15 cellular contexts compared by ENCODE assay signal in genomic region chr7:9488555-9488954, GRCh38.
DNase-seq lines count a peak whose midpoint lies in the region; ATAC-seq, FAIRE-seq and TF ChIP-seq lines count a peak whose summit lies in the region.
"Had no signal": no experiment of that assay in that cellular context is flagged by ENCODE, and none has a peak within 500 bp of the region (broad histone marks: within the 10 kb centered on the region; RNA-seq: fewer than 3 reads in every experiment).

No MANE protein-coding gene starts in this region.

- no peaks in the 10 kb centered on the region for H3K36me3 Mint-ChIP-seq in activated T-cell treated with anti-CD3 and anti-CD28 coated beads, Interleukin-2, amount 50 U/mL, for 72 hours (ENCODE audit: insufficient read depth in 2 of 2)

- no peaks in the 10 kb centered on the region for H3K79me2 ChIP-seq in HCT116 (ENCODE audit: insufficient read depth, low read length)

- TF ChIP-seq POLR2A in A549 (IDR thresholded peaks at IDR 0.05; ENCODE audit: low read length) (no peak), HCT116 (IDR thresholded peaks at IDR 0.05; ENCODE audit: borderline replicate concordance, extremely low read depth, insufficient read depth, insufficient read length) (no peak)

- 0 out of 3 replicates have a peak, but pooled peaks cover 6% of the 10 kb centered on the region for H3K9me3 ChIP-seq in A549
- peaks cover 8% of the 10 kb centered on the region in 2 experiments; a peak in 3 of 4 replicates for H3K9me3 ChIP-seq in HCT116 (ENCODE audit: control insufficient read depth in 1 of 2, insufficient read depth in 1 of 2, low read depth in 1 of 2, low read length in 2 of 2)
- H3K9me3 ChIP-seq in psoas muscle = no peaks in the 10 kb centered on the region
- H3K9me3 ChIP-seq: BLaER1 had no signal

- no peak overlapping the region for H3K27ac ChIP-seq in A549
- H3K27ac ChIP-seq in HCT116 (ENCODE audit: low read depth, low read length) = no peak overlapping the region
- no peak overlapping the region for H3K27ac ChIP-seq in psoas muscle
- H3K27ac ChIP-seq: BLaER1, spleen had no signal

- H3K4me3 ChIP-seq in A549 (no peak overlapping the region), HCT116 (replicated peaks in 1 of 2; ENCODE audit: low read depth in 1 of 2, low read length in 2 of 2) (no peak overlapping the region), fibroblast of mammary gland (ENCODE audit: control insufficient read depth, low read depth, low read length) (no peak overlapping the region), psoas muscle (no peak overlapping the region)
- H3K4me3 ChIP-seq: BLaER1, spleen had no signal

- TF ChIP-seq RAD21 in A549 (conservative IDR thresholded peaks at IDR 0.05 in 1 of 2, IDR thresholded peaks at IDR 0.05 in 1 of 2) (no peak), HCT116 (IDR thresholded peaks at IDR 0.05; ENCODE audit: low read depth) (no peak)

- no peak overlapping the region for H3K9ac ChIP-seq in HCT116 (ENCODE audit: low read length)
- H3K9ac ChIP-seq: BLaER1 had no signal

- CTCF ChIA-PET in A549 (lab: Yijun Ruan, JAX) (no interaction called here), HCT116 (lab: Charles Lee) (no interaction called here)

- BruUV-seq in HCT116 (replicated peaks; lab: Mats Ljungman, UMichigan) = no TSS peak

- H3K9me3 Mint-ChIP-seq in activated T-cell treated with anti-CD3 and anti-CD28 coated beads, Interleukin-2, amount 50 U/mL, for 72 hours = peaks cover 5 to 10% of the 10 kb centered on the region in 2 donors

- H3K27me3 ChIP-seq in HCT116 (ENCODE audit: insufficient read depth, low read length) (no peaks in the 10 kb centered on the region), psoas muscle (ENCODE audit: insufficient read depth in 3 of 3, low read length in 2 of 3) (no peaks in the 10 kb centered on the region)
- H3K27me3 ChIP-seq: BLaER1, spleen had no signal

- H3K27ac Mint-ChIP-seq in activated T-cell treated with anti-CD3 and anti-CD28 coated beads, Interleukin-2, amount 50 U/mL, for 72 hours = no peak overlapping the region
- H3K27ac Mint-ChIP-seq: activated naive CD4-positive, alpha-beta T cell treated with anti-CD3 and anti-CD28 coated beads for 36 hours had no signal

- H3K4me1 ChIP-seq in A549 (no peaks in the 10 kb centered on the region), HCT116 (ENCODE audit: control insufficient read depth in 1 of 2, insufficient read depth in 2 of 2, low read length in 2 of 2) (0 out of 4 replicates have a peak, but pooled peaks cover 0 to 3% of the 10 kb centered on the region in 2 experiments), psoas muscle (no peaks in the 10 kb centered on the region)
- H3K4me1 ChIP-seq: BLaER1, spleen had no signal

- RAD21 ChIA-PET in HCT116 (lab: Charles Lee; ENCODE audit: low non-redundant PET in 1 of 2, low total read pairs in 2 of 2, uncharacterized antibody in 2 of 2, unreplicated experiment in 2 of 2) = no interaction called here

- no peak for FAIRE-seq in A549 (lab: Jason Lieb, UNC)
- FAIRE-seq: GM18507, H1 had no signal

- ATAC-seq in A549 = no peak
- no peak for ATAC-seq in HCT116
- ATAC-seq in psoas muscle = no peak
- no peak for ATAC-seq in HG03097 (IDR thresholded peaks at IDR 0.05; ENCODE audit: low FRiP score, unreplicated experiment)
- ATAC-seq in GM19023 (IDR thresholded peaks at IDR 0.05; ENCODE audit: unreplicated experiment) = no peak
- no peak for ATAC-seq in activated T-cell treated with anti-CD3 and anti-CD28 coated beads, Interleukin-2, amount 50 U/mL, for 72 hours (replicated peaks in 1 of 2)
- ATAC-seq: activated CD4-positive, CD25-positive, alpha-beta regulatory T cell treated with anti-CD3 and anti-CD28 coated beads, Interleukin-2, amount 50 U/mL, for 24 hours had no signal

- no peak overlapping the region for H3K4me3 Mint-ChIP-seq in activated T-cell treated with anti-CD3 and anti-CD28 coated beads, Interleukin-2, amount 50 U/mL, for 72 hours
- H3K4me3 Mint-ChIP-seq: activated naive CD4-positive, alpha-beta T cell treated with anti-CD3 and anti-CD28 coated beads for 36 hours had no signal

- H3K9me2 ChIP-seq in HCT116 (ENCODE audit: insufficient read depth) = no peaks in the 10 kb centered on the region

- H3K4me2 ChIP-seq in A549 (no peak overlapping the region), HCT116 (ENCODE audit: low read length) (no peak overlapping the region)
- H3K4me2 ChIP-seq: BLaER1 had no signal

- no peaks in the 10 kb centered on the region for H4K20me1 ChIP-seq in HCT116 (ENCODE audit: insufficient read depth)
- H4K20me1 ChIP-seq: BLaER1 had no signal

- no peaks in the 10 kb centered on the region for H3K36me3 ChIP-seq in HCT116 (ENCODE audit: control insufficient read depth in 1 of 2, insufficient read depth in 2 of 2, low read length in 2 of 2)
- H3K36me3 ChIP-seq in psoas muscle (ENCODE audit: insufficient read depth in 1 of 2, low read depth in 1 of 2) = no peaks in the 10 kb centered on the region
- H3K36me3 ChIP-seq: BLaER1, spleen had no signal

- POLR2A ChIA-PET in A549 (lab: Yijun Ruan, JAX) (no interaction called here), HCT116 (lab: Charles Lee) (no interaction called here)

- TF ChIP-seq EP300 in A549 (IDR thresholded peaks at IDR 0.05) = no peak

- H3K4me1 Mint-ChIP-seq in activated T-cell treated with anti-CD3 and anti-CD28 coated beads, Interleukin-2, amount 50 U/mL, for 72 hours (ENCODE audit: low read depth) = no peaks in the 10 kb centered on the region

- no peak overlapping the region for H2AFZ ChIP-seq in HCT116 (ENCODE audit: low read depth, low read length, poor library complexity, severe bottlenecking)

- DNase-seq in A549 (ENCODE audit: low read depth in 1 of 2, low spot score in 1 of 2) (no peak), HCT116 (ENCODE audit: low read depth, low spot score) (no peak), RKO (ENCODE audit: low spot score) (peak; percentile 79), fibroblast of mammary gland (ENCODE audit: low read depth) (peak; percentile 62), psoas muscle (no peak)
- DNase-seq in activated T-cell treated with anti-CD3 and anti-CD28 coated beads, Interleukin-2, amount 50 U/mL, for 72 hours = no peak
- DNase-seq: activated naive CD4-positive, alpha-beta T cell treated with anti-CD3 and anti-CD28 coated beads for 36 hours; spleen; stimulated activated naive CD4-positive, alpha-beta T cell had no signal

- intact Hi-C loops in HCT116 (cut with micrococcal nuclease) (no loop called here), psoas muscle (cut with DNase I) (no loop called here)

- TF ChIP-seq CTCF in A549 (IDR thresholded peaks at IDR 0.05) (no peak), HCT116 (IDR thresholded peaks at IDR 0.05 in 2 of 3, conservative IDR thresholded peaks at IDR 0.05 in 1 of 3; ENCODE audit: borderline replicate concordance in 1 of 3, insufficient read depth in 1 of 3, low read depth in 2 of 3, low read length in 2 of 3) (no peak), fibroblast of mammary gland (conservative IDR thresholded peaks at IDR 0.05; ENCODE audit: control insufficient read depth, insufficient read depth, low read depth, low read length) (no peak), psoas muscle (IDR thresholded peaks at IDR 0.05) (no peak)

- H3K27me3 Mint-ChIP-seq in activated T-cell treated with anti-CD3 and anti-CD28 coated beads, Interleukin-2, amount 50 U/mL, for 72 hours (ENCODE audit: low read depth) = no peaks in the 10 kb centered on the region

TF ChIP-seq in A549, 52 proteins besides CTCF, POLR2A, EP300 and RAD21:
- TF ChIP-seq RNF2 (IDR thresholded peaks at IDR 0.05; ENCODE audit: borderline replicate concordance, low read depth) (no peak), HDAC2 (IDR thresholded peaks at IDR 0.05) (no peak), FOSL2 (IDR thresholded peaks at IDR 0.05) (no peak), FOSL2 (CRISPR knock-in tag; IDR thresholded peaks at IDR 0.05) (peak; percentile 52), ESRRA (IDR thresholded peaks at IDR 0.05; ENCODE audit: borderline replicate concordance, low read length) (no peak)

TF ChIP-seq in HCT116, 20 proteins besides CTCF, POLR2A, EP300 and RAD21:
- TF ChIP-seq JUND (IDR thresholded peaks at IDR 0.05) (peak; percentile 15; the same call in 1 of the 2 replicates), POLR2AphosphoS5 (IDR thresholded peaks at IDR 0.05; ENCODE audit: low read depth, low read length) (no peak), FOSL1 (IDR thresholded peaks at IDR 0.05; ENCODE audit: low read depth) (0 out of 2 replicates have a peak, but pooled peaks have one; percentile 20)

Comparison
In these comparisons a context has a peak if more than half of its experiments do, and no peak if none do; other contexts are left out.
1. DNase-seq: peak in RKO (single experiment) and fibroblast of mammary gland (single experiment); none in A549 (0 of 2), HCT116 (single experiment), psoas muscle (0 of 2) and activated T-cell treated with anti-CD3 and anti-CD28 coated beads, Interleukin-2, amount 50 U/mL, for 72 hours (0 of 2).